ENCODE assay signal across 9 cellular contexts in genomic region chr11:1335264-1335810, GRCh38. TPM values are rescaled to one million over a fixed set of nuclear protein-coding genes. Genes with fewer than 3 reads are reported as not detected.
DNase-seq lines count a peak whose midpoint lies in the region; ATAC-seq and TF ChIP-seq lines count a peak whose summit lies in the region.
"Had no signal": no experiment of that assay in that cellular context is flagged by ENCODE, and none has a peak within 500 bp of the region (broad histone marks: within the 10 kb centered on the region; RNA-seq: fewer than 3 reads in every experiment).

No MANE protein-coding gene starts in this region.

- H3K4me3 ChIP-seq in heart right ventricle: peak overlapping the region in 7 of 10 donors; percentile 43 to 58 (median 53)
- H3K4me3 ChIP-seq in ascending aorta: peak overlapping the region; percentile 61 to 66
- peak overlapping the region; percentile 64 to 76 for H3K4me3 ChIP-seq in tibial artery

- H3K4me3 Mint-ChIP-seq in memory B cell: peak overlapping the region; percentile 62

- ATAC-seq in heart right ventricle: no peak
- ATAC-seq in Right ventricle myocardium superior (ENCODE audit: poor library complexity): no peak
- ATAC-seq in memory B cell (ENCODE audit: low read depth): no peak
- no peak for ATAC-seq in HG02884 (IDR thresholded peaks at IDR 0.05; ENCODE audit: unreplicated experiment)
- ATAC-seq in GM21515 (IDR thresholded peaks at IDR 0.05; ENCODE audit: unreplicated experiment): no peak
- ATAC-seq in HG03432 (IDR thresholded peaks at IDR 0.05; ENCODE audit: unreplicated experiment): no peak

- WGBS in heart right ventricle, 2 donors: 80 to 83% methylated on average over 10 of the region's 10 CpGs

- H3K27ac Mint-ChIP-seq in memory B cell: no peak overlapping the region

- TF ChIP-seq CTCF in heart right ventricle (IDR thresholded peaks at IDR 0.05) (no peak), ascending aorta (IDR thresholded peaks at IDR 0.05) (no peak), tibial artery (IDR thresholded peaks at IDR 0.05) (no peak)

- H3K27ac ChIP-seq in heart right ventricle (peak overlapping the region in 1 of 10 donors; percentile 83), ascending aorta (peak overlapping the region in 1 of 2 donors; percentile 87), tibial artery (peak overlapping the region; percentile 94 to 95)

- no peak for DNase-seq in heart right ventricle
- DNase-seq in Right ventricle myocardium superior: no peak
- no peak for DNase-seq in ascending aorta (ENCODE audit: low spot score in 2 of 2)
- DNase-seq in memory B cell (ENCODE audit: low spot score in 2 of 2): no peak
- DNase-seq in tibial artery: no peak

- H3K27me3 Mint-ChIP-seq in memory B cell: peaks cover 3% of the 10 kb centered on the region

- peaks cover 8% of the 10 kb centered on the region for H3K9me3 Mint-ChIP-seq in memory B cell

- H3K36me3 Mint-ChIP-seq in memory B cell: peaks cover 6% of the 10 kb centered on the region

- no peaks in the 10 kb centered on the region for H3K36me3 ChIP-seq in heart right ventricle
- H3K36me3 ChIP-seq in ascending aorta: no peaks in the 10 kb centered on the region
- no peaks in the 10 kb centered on the region for H3K36me3 ChIP-seq in tibial artery
- H3K36me3 ChIP-seq: transverse colon had no signal

- peaks cover 4% of the 10 kb centered on the region for H3K4me1 Mint-ChIP-seq in memory B cell

- H3K4me1 ChIP-seq in heart right ventricle (peaks cover 10 to 21% (median 17%) of the 10 kb centered on the region in 9 donors), ascending aorta (peaks cover 5 to 8% of the 10 kb centered on the region in 2 donors), tibial artery (peaks cover 0 to 20% (median 12%) of the 10 kb centered on the region in 4 donors)

- peaks cover 0 to 8% (median 0%) of the 10 kb centered on the region in 7 donors for H3K27me3 ChIP-seq in heart right ventricle
- no peaks in the 10 kb centered on the region for H3K27me3 ChIP-seq in ascending aorta
- no peaks in the 10 kb centered on the region for H3K27me3 ChIP-seq in tibial artery
- H3K27me3 ChIP-seq: transverse colon had no signal

- intact Hi-C loops in heart right ventricle (cut with DNase I) (loop anchor here in 1 of 10 donors (5.0 kb wide), 1 partner anchor 47 kb away; no protein-coding TSS in a partner anchor), Right ventricle myocardium superior (cut with DNase I) (no loop called here), ascending aorta (cut with DNase I) (loop anchor here (1.0 kb wide), 1 partner anchor 26 kb away; the partner anchor contains the start of gene TOLLIP), tibial artery (cut with DNase I; ENCODE audit: low total_unique reads) (loop anchor here (5.0 kb wide), 1 partner anchor 57 kb away; no protein-coding TSS in a partner anchor)

- H3K9me3 ChIP-seq in heart right ventricle (peaks cover 0 to 5% (median 0%) of the 10 kb centered on the region in 11 donors), ascending aorta (no peaks in the 10 kb centered on the region), tibial artery (no peaks in the 10 kb centered on the region)
- H3K9me3 ChIP-seq: transverse colon had no signal

RNA-seq across cellular contexts. Expression of gene TOLLIP, which starts 25.9 kb away (rescaled TPM):
- 10 to 100 TPM; 34.3 to 53.6 (median 45.2) TPM for total RNA-seq in heart right ventricle
- 10 to 100 TPM; 19.0 to 32.5 TPM for polyA plus RNA-seq in heart right ventricle
- total RNA-seq in Right ventricle myocardium superior: 49.9 TPM
- 63.0 TPM for total RNA-seq in ascending aorta

RNA-seq across cellular contexts. Expression of gene BRSK2, which starts 54.4 kb away (rescaled TPM):
- total RNA-seq in heart right ventricle (under 1 TPM in 9 of 10 donors, not detected in 1; 0.13 to 0.91 (median 0.42) TPM), Right ventricle myocardium superior (0.67 TPM), ascending aorta (9.3 TPM)
- polyA plus RNA-seq in heart right ventricle: 1 to 10 TPM in 1 of 2 donors, under 1 TPM in 1; 0.68 to 2.3 TPM
